8 cellular contexts compared by ENCODE assay signal in the genomic region with DNA sequence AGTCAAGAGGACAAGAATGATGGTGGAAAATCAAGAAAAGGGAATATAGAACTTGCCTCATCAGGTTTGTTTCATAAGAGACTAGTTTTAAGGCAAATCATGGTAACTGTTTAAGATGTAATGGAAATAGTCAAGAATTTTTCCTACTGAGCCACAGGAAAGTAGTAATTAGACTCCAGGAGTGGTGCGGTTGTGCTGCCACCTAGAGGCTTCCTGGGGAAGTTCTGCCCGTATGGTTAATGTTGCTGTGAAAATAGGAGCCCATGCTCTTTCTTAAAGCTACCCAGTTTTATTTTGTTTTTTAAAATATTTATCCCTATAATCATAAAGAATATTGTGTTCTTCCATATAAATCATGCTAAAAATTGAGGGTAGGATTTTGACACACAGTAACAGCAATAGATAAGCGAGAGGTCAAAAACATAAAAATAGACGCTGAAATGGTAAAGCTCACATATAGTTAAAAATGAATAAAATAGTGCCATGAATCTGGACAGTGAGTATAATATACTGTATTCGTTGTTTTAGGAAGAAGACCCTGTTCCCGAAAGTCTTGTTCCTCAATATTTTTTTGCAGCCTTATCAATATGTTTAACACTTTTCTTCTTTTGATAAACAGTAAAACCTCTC.
DNase-seq lines count a peak whose midpoint lies in the region; ATAC-seq, FAIRE-seq and TF ChIP-seq lines count a peak whose summit lies in the region.

No MANE protein-coding gene starts in this region.

- H3K4me1 ChIP-seq in astrocyte (ENCODE audit: insufficient read depth, low read length) (no peaks in the 10 kb centered on the region), smooth muscle cell (ENCODE audit: low read depth) (peaks cover 12% of the 10 kb centered on the region)

- no peaks in the 10 kb centered on the region for H3K27me3 Mint-ChIP-seq in astrocyte (ENCODE audit: low read depth, unreplicated experiment)

- H3K27ac Mint-ChIP-seq in astrocyte (ENCODE audit: unreplicated experiment) = no peak overlapping the region

- H3K36me3 Mint-ChIP-seq in astrocyte (ENCODE audit: low read depth, unreplicated experiment) = no peaks in the 10 kb centered on the region

- TF ChIP-seq CTCF in GM12873 (IDR thresholded peaks at IDR 0.05; ENCODE audit: insufficient read depth, low read depth, low read length, missing control alignments) (peak; percentile 88), astrocyte (IDR thresholded peaks at IDR 0.05; ENCODE audit: insufficient read depth, low read depth, low read length) (peak; percentile 99), smooth muscle cell (IDR thresholded peaks at IDR 0.05; ENCODE audit: borderline replicate concordance, insufficient read depth, poor library complexity, severe bottlenecking) (peak; percentile 97)

- H3K4me2 ChIP-seq in astrocyte (ENCODE audit: low read length) (no peak overlapping the region), smooth muscle cell (no peak overlapping the region)

- H3K9ac ChIP-seq in astrocyte (ENCODE audit: low read length) (no peak overlapping the region), smooth muscle cell (ENCODE audit: low read depth) (no peak overlapping the region)

- H3K36me3 ChIP-seq in astrocyte (ENCODE audit: insufficient read depth, low read length) (no peaks in the 10 kb centered on the region), smooth muscle cell (ENCODE audit: low read depth) (no peaks in the 10 kb centered on the region)

- H3K9me3 Mint-ChIP-seq in astrocyte (ENCODE audit: unreplicated experiment) = no peaks in the 10 kb centered on the region

- H3K9me3 ChIP-seq in astrocyte (ENCODE audit: insufficient read depth, low read depth, low read length) (no peaks in the 10 kb centered on the region), smooth muscle cell (replicated peaks; ENCODE audit: low read depth) (no peaks in the 10 kb centered on the region)

- 47% methylated on average over 6 of the region's 6 CpGs for WGBS in smooth muscle cell (ENCODE audit: low lambda C conversion rate)

- H3K4me3 ChIP-seq in astrocyte (ENCODE audit: insufficient read depth, low read depth, low read length) (no peak overlapping the region), smooth muscle cell (no peak overlapping the region)

- no peaks in the 10 kb centered on the region for H3F3A ChIP-seq in smooth muscle cell (ENCODE audit: low read depth)

- H3K4me3 Mint-ChIP-seq in astrocyte (ENCODE audit: unreplicated experiment) = no peak overlapping the region

- no peak for ATAC-seq in GM21390 (IDR thresholded peaks at IDR 0.05; ENCODE audit: unreplicated experiment)

- H4K20me1 ChIP-seq in astrocyte (ENCODE audit: insufficient read depth, low read length) (no peaks in the 10 kb centered on the region), smooth muscle cell (ENCODE audit: low read depth) (no peaks in the 10 kb centered on the region)

- peaks cover 18% of the 10 kb centered on the region for H3K4me1 Mint-ChIP-seq in astrocyte (ENCODE audit: low read depth, unreplicated experiment)

- DNase-seq in AG08396 (ENCODE audit: low spot score) = peak; percentile 62
- DNase-seq in HTR-8/SVneo (ENCODE audit: insufficient read length, low spot score) = peak; percentile 52
- peak; percentile 48 for DNase-seq in RCC 7860 (ENCODE audit: low spot score)
- no peak for DNase-seq in astrocyte (ENCODE audit: low read depth)
- DNase-seq in hippocampal formation (lab: John Stamatoyannopoulos, UW) = peak; percentile 28 to 66
- DNase-seq in smooth muscle cell (lab: John Stamatoyannopoulos, UW; ENCODE audit: unreplicated experiment) = peak; percentile 6

- H3K27me3 ChIP-seq in astrocyte (ENCODE audit: insufficient read depth, low read length) (no peaks in the 10 kb centered on the region), smooth muscle cell (ENCODE audit: low read depth) (no peaks in the 10 kb centered on the region)

- no peaks in the 10 kb centered on the region for H3K79me2 ChIP-seq in astrocyte (ENCODE audit: insufficient read depth, low read length)
- no peaks in the 10 kb centered on the region for H3K79me2 ChIP-seq in smooth muscle cell (ENCODE audit: low read depth)

- FAIRE-seq in HTR-8/SVneo (lab: Jason Lieb, UNC) = no peak
- FAIRE-seq in RCC 7860 (lab: Jason Lieb, UNC) = peak; percentile 69
- FAIRE-seq in astrocyte (lab: Jason Lieb, UNC) = peak; percentile 78

- H3K27ac ChIP-seq in astrocyte (ENCODE audit: low read depth, low read length) (no peak overlapping the region), smooth muscle cell (ENCODE audit: low read depth) (no peak overlapping the region)

- H2AFZ ChIP-seq in astrocyte (ENCODE audit: low read depth, low read length) (no peak overlapping the region), smooth muscle cell (ENCODE audit: low read depth) (no peak overlapping the region)
